ENCODE assay signal across 8 cellular contexts in the genomic region with DNA sequence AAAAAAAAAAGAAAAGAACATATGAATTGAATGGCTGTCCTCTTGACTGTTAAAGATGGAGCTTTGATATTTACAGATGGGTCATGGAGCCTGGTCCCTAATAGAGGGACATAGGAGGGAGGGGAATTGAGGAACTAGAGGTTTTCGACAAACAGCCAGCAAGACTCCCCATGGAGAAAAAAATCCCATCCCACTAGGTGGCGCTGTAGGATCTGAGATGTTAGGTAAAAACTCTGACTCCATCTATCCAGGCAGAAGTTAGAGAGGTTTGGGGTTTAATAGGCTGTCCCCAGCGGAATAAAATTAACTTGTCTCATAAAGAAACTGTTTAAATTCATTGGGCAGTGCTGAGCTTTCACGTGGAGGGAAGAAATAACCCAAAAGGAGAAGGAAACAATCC. TPM values are rescaled to one million over a fixed set of nuclear protein-coding genes. Genes with fewer than 3 reads are reported as not detected.
DNase-seq lines count a peak whose midpoint lies in the region; ATAC-seq, FAIRE-seq and TF ChIP-seq lines count a peak whose summit lies in the region.

No MANE protein-coding gene starts in this region.

- no peak for DNase-seq in D721Med (ENCODE audit: insufficient read length, low spot score)
- DNase-seq in NCI-H1694 (lab: John Stamatoyannopoulos, UW): peak; percentile 38
- DNase-seq in activated CD4-positive, alpha-beta memory T cell treated with anti-CD3 and anti-CD28 coated beads, Interleukin-2, amount 10 ng/mL, durations not matched to agents 7 days and 5 days: peak; percentile 78
- peak; percentile 31 to 91 for DNase-seq in H1 (ENCODE audit: low read depth in 1 of 2, low spot score in 2 of 2)
- peak; percentile 25 for DNase-seq in naive B cell
- DNase-seq in superior temporal gyrus (ENCODE audit: extremely low spot score): peak; percentile 82

- no peak for TF ChIP-seq EP300 in H1 (IDR thresholded peaks at IDR 0.05; ENCODE audit: borderline replicate concordance in 1 of 2, low read depth in 2 of 2, low read length in 2 of 2)

- no peak overlapping the region for H2AK5ac ChIP-seq in H1 (ENCODE audit: low read depth, low read length)

- H3K4me3 ChIP-seq in H1 (ENCODE audit: extremely low read depth in 1 of 4, insufficient read depth in 2 of 4, low read depth in 3 of 4, low read length in 4 of 4): no peak overlapping the region

- TF ChIP-seq RAD21 in H1 (IDR thresholded peaks at IDR 0.05 in 1 of 2, conservative IDR thresholded peaks at IDR 0.05 in 1 of 2; ENCODE audit: low read depth in 2 of 2, low read length in 2 of 2): peak; percentile 66 to 72

- no peak overlapping the region for H2BK15ac ChIP-seq in H1 (ENCODE audit: low read length)

- 65% methylated on average over 4 of the region's 4 CpGs; no CpG with 5 or more reads in 1 of the 2 experiments for WGBS in H1 (ENCODE audit: extremely low coverage in 1 of 2, insufficient coverage in 1 of 2, insufficient read length in 1 of 2, insufficient replicate concordance in 2 of 2, low coverage in 1 of 2, low lambda C conversion rate in 2 of 2, missing lambda C conversion rate in 1 of 2), 2 experiments

- H3K27me3 ChIP-seq in H1 (replicated peaks in 1 of 4; ENCODE audit: control insufficient read depth in 3 of 4, extremely low read depth in 1 of 4, insufficient read depth in 3 of 4, low read length in 3 of 4): peaks cover 0 to 1% (median 0%) of the 10 kb centered on the region in 4 experiments; a peak in 1 of 7 replicates

- H3K79me2 ChIP-seq in H1 (ENCODE audit: control insufficient read depth in 1 of 2, insufficient read depth in 2 of 2, low read length in 2 of 2): peaks cover 0 to 36% of the 10 kb centered on the region in 2 experiments; a peak in 2 of 4 replicates

- H3K27me3 Mint-ChIP-seq in activated CD4-positive, alpha-beta memory T cell treated with anti-CD3 and anti-CD28 coated beads, Interleukin-2, amount 10 ng/mL, durations not matched to agents 7 days and 5 days: no peaks in the 10 kb centered on the region
- no peaks in the 10 kb centered on the region for H3K27me3 Mint-ChIP-seq in naive B cell

- peaks cover 0 to 31% (median 7%) of the 10 kb centered on the region in 4 experiments; a peak in 3 of 8 replicates for H3K36me3 ChIP-seq in H1 (ENCODE audit: control insufficient read depth in 2 of 4, insufficient read depth in 4 of 4, low read length in 3 of 4)

- no peaks in the 10 kb centered on the region for H3K23me2 ChIP-seq in H1 (ENCODE audit: low read depth, low read length)

- no peak overlapping the region for H2BK12ac ChIP-seq in H1 (ENCODE audit: low read depth, low read length)

- no peak for FAIRE-seq in D721Med (lab: Jason Lieb, UNC)
- FAIRE-seq in H1 (lab: Jason Lieb, UNC): peak; percentile 73

- peaks cover 14% of the 10 kb centered on the region for H3K9me3 Mint-ChIP-seq in activated CD4-positive, alpha-beta memory T cell treated with anti-CD3 and anti-CD28 coated beads, Interleukin-2, amount 10 ng/mL, durations not matched to agents 7 days and 5 days
- H3K9me3 Mint-ChIP-seq in naive B cell: peaks cover 0 to 37% (median 14%) of the 10 kb centered on the region in 7 donors

- no peak overlapping the region for H4K5ac ChIP-seq in H1 (ENCODE audit: insufficient read length, low read depth, low read length)

- peak overlapping the region; percentile 25 for H3K4me3 Mint-ChIP-seq in activated CD4-positive, alpha-beta memory T cell treated with anti-CD3 and anti-CD28 coated beads, Interleukin-2, amount 10 ng/mL, durations not matched to agents 7 days and 5 days
- no peak overlapping the region for H3K4me3 Mint-ChIP-seq in naive B cell

- H3K18ac ChIP-seq in H1 (ENCODE audit: extremely low read depth, low read length): no peak overlapping the region

- no peak overlapping the region for H2BK20ac ChIP-seq in H1 (ENCODE audit: low read length)

- 0 out of 7 replicates have a peak, but pooled peaks cover 0 to 1% (median 0%) of the 10 kb centered on the region in 4 experiments for H3K4me1 ChIP-seq in H1 (replicated peaks in 1 of 4; ENCODE audit: control insufficient read depth in 3 of 4, insufficient read depth in 4 of 4, low read length in 3 of 4)

- peak overlapping the region; percentile 33 for H3K27ac Mint-ChIP-seq in activated CD4-positive, alpha-beta memory T cell treated with anti-CD3 and anti-CD28 coated beads, Interleukin-2, amount 10 ng/mL, durations not matched to agents 7 days and 5 days
- H3K27ac Mint-ChIP-seq in naive B cell: peak overlapping the region in 1 of 6 donors; percentile 35

- H3K36me3 Mint-ChIP-seq in activated CD4-positive, alpha-beta memory T cell treated with anti-CD3 and anti-CD28 coated beads, Interleukin-2, amount 10 ng/mL, durations not matched to agents 7 days and 5 days (ENCODE audit: low read depth): peaks cover 3% of the 10 kb centered on the region
- H3K36me3 Mint-ChIP-seq in naive B cell: peaks cover 8 to 9% of the 10 kb centered on the region in 2 donors

- no peak overlapping the region for H2AFZ ChIP-seq in H1 (ENCODE audit: low read length)

- ATAC-seq in GM21529 (IDR thresholded peaks at IDR 0.05; ENCODE audit: unreplicated experiment): peak; percentile 82
- peak in 1 of 2 donors; percentile 33 for ATAC-seq in naive B cell (ENCODE audit: low read depth in 2 of 2)
- no peak for ATAC-seq in HG03095 (IDR thresholded peaks at IDR 0.05; ENCODE audit: unreplicated experiment)

- H3K4me1 Mint-ChIP-seq in activated CD4-positive, alpha-beta memory T cell treated with anti-CD3 and anti-CD28 coated beads, Interleukin-2, amount 10 ng/mL, durations not matched to agents 7 days and 5 days: peaks cover 16% of the 10 kb centered on the region
- peaks cover 0 to 13% (median 0%) of the 10 kb centered on the region in 3 donors for H3K4me1 Mint-ChIP-seq in naive B cell

- H3K9me3 ChIP-seq in H1 (ENCODE audit: insufficient read depth in 2 of 2, low read depth in 1 of 2, low read length in 1 of 2): peaks cover 30 to 34% of the 10 kb centered on the region in 2 experiments

- TF ChIP-seq CTCF in D721Med (IDR thresholded peaks at IDR 0.05; ENCODE audit: insufficient read depth, missing control alignments) (peak; percentile 62), H1 (IDR thresholded peaks at IDR 0.05; ENCODE audit: control extremely low read depth in 1 of 3, insufficient read depth in 1 of 3, low read depth in 1 of 3, low read length in 3 of 3) (peak; percentile 19 to 73 (median 68))

- no peaks in the 10 kb centered on the region; the same call in 1 of the 2 replicates for H3K79me1 ChIP-seq in H1 (ENCODE audit: low read depth, low read length)

- H3K4ac ChIP-seq in H1 (replicated peaks; ENCODE audit: insufficient read length, low read depth, low read length): no peak overlapping the region

- no peak overlapping the region for H4K8ac ChIP-seq in H1 (ENCODE audit: extremely low read depth, insufficient read depth, low read length)

- CTCF ChIA-PET in activated CD4-positive, alpha-beta memory T cell treated with anti-CD3 and anti-CD28 coated beads, Interleukin-2, amount 10 ng/mL, durations not matched to agents 7 days and 5 days (lab: Charles Lee): interaction anchor here (0.6 to 2.9 kb wide), 10 partner anchors 9 to 275 kb away, joined by 3 to 33 read pairs (median 4); no protein-coding TSS in a partner anchor
- CTCF ChIA-PET in H1 (lab: Charles Lee; ENCODE audit: partially characterized antibody): interaction anchor here (0.6 to 5.4 kb wide), 19 partner anchors 9 to 275 kb away, joined by 3 to 33 read pairs (median 4); no protein-coding TSS in a partner anchor

- no peak overlapping the region for H3K56ac ChIP-seq in H1 (replicated peaks; ENCODE audit: insufficient read length, low read depth, low read length)

- H3K14ac ChIP-seq in H1 (ENCODE audit: insufficient read length): no peak overlapping the region

- no peak overlapping the region for H3K4me2 ChIP-seq in H1 (ENCODE audit: insufficient read depth in 1 of 2, low read depth in 2 of 2, low read length in 2 of 2)

- H3K27ac ChIP-seq in H1 (ENCODE audit: low read depth, low read length): no peak overlapping the region

- no peak overlapping the region for H4K91ac ChIP-seq in H1 (replicated peaks; ENCODE audit: insufficient read length, low read length)

- H3K23ac ChIP-seq in H1 (ENCODE audit: insufficient read length): no peak overlapping the region

- H2BK5ac ChIP-seq in H1 (ENCODE audit: low read depth, low read length): no peak overlapping the region

- H2BK120ac ChIP-seq in H1 (replicated peaks; ENCODE audit: low read depth, low read length): no peak overlapping the region

- TF ChIP-seq POLR2A in H1 (IDR thresholded peaks at IDR 0.05; ENCODE audit: control extremely low read depth in 1 of 2, low read depth in 2 of 2, low read length in 2 of 2): no peak

- POLR2A ChIA-PET in activated CD4-positive, alpha-beta memory T cell treated with anti-CD3 and anti-CD28 coated beads, Interleukin-2, amount 10 ng/mL, durations not matched to agents 7 days and 5 days (lab: Charles Lee): no interaction called here
- POLR2A ChIA-PET in H1 (lab: Charles Lee; ENCODE audit: partially characterized antibody): no interaction called here

- H3K9ac ChIP-seq in H1 (replicated peaks in 1 of 4; ENCODE audit: extremely low read depth in 1 of 4, low read depth in 3 of 4, low read length in 3 of 4): no peak overlapping the region

- H4K20me1 ChIP-seq in H1 (replicated peaks in 1 of 2; ENCODE audit: control insufficient read depth in 1 of 2, insufficient read depth in 2 of 2, low read length in 2 of 2): no peaks in the 10 kb centered on the region

TF ChIP-seq in H1, 55 proteins besides CTCF, POLR2A, EP300 and RAD21 (continues in another document):
- TF ChIP-seq TBP (IDR thresholded peaks at IDR 0.05; ENCODE audit: low read depth, low read length): no peak
- TF ChIP-seq CBX5 (IDR thresholded peaks at IDR 0.05; ENCODE audit: low read depth, low read length): no peak
- no peak for TF ChIP-seq GABPA (IDR thresholded peaks at IDR 0.05; ENCODE audit: borderline replicate concordance, insufficient read depth, low read length)
- TF ChIP-seq SIRT6 (IDR thresholded peaks at IDR 0.05; ENCODE audit: low read length): no peak
- TF ChIP-seq FOSL1 (IDR thresholded peaks at IDR 0.05; ENCODE audit: insufficient read depth, low read depth, low read length): no peak
- TF ChIP-seq RNF2 (IDR thresholded peaks at IDR 0.05; ENCODE audit: borderline replicate concordance, low read depth, low read length, missing control alignments, poor library complexity, severe bottlenecking): no peak

RNA-seq across cellular contexts. Expression of gene HMGB2, which starts 45.9 kb away (rescaled TPM):
- total RNA-seq in activated CD4-positive, alpha-beta memory T cell treated with anti-CD3 and anti-CD28 coated beads, Interleukin-2, amount 10 ng/mL, durations not matched to agents 7 days and 5 days: 100 to 1,000 TPM; 776 to 794 TPM
- total RNA-seq in H1 (2021; fragmentation: NEBNext Ultra II Directional; extraction: Animal tissue kit (Norgen Biotek cat#: 25700)): 212 and 218 TPM in 2 replicates
- polyA plus RNA-seq in H1 (2011; rRNA removed) (33.4 and 54.7 TPM in 2 replicates), naive B cell (ENCODE audit: low read depth in 6 of 6) (100 to 1,000 TPM; 105 to 195 (median 130) TPM)
- polyA plus RNA-seq in H1 (2011; cell fraction: cytosol; rRNA removed): 192 TPM
- polyA plus RNA-seq in H1 (2011; cell fraction: nucleus; rRNA removed): 26.9 TPM
- polyA plus RNA-seq in H1 (2012, experiment 1 of 2): 247 to 364 TPM (median 258 TPM) in 4 replicates
- polyA plus RNA-seq in H1 (2012, experiment 2 of 2): 43.4 TPM
- 153 TPM for polyA plus RNA-seq in H1 (2013, experiment 1 of 2)
- 154 TPM for polyA plus RNA-seq in H1 (2013, experiment 2 of 2)
- polyA minus RNA-seq in H1 (2011; rRNA and poly(A)+ RNA removed): 21.5 and 23.5 TPM in 2 replicates
- 55.7 TPM for polyA minus RNA-seq in H1 (2011; cell fraction: cytosol; rRNA and poly(A)+ RNA removed)
- polyA minus RNA-seq in H1 (2011; cell fraction: nucleus; rRNA and poly(A)+ RNA removed): 32.2 TPM
